Comparison of ENCODE assay signal across 8 cellular contexts in the genomic region with DNA sequence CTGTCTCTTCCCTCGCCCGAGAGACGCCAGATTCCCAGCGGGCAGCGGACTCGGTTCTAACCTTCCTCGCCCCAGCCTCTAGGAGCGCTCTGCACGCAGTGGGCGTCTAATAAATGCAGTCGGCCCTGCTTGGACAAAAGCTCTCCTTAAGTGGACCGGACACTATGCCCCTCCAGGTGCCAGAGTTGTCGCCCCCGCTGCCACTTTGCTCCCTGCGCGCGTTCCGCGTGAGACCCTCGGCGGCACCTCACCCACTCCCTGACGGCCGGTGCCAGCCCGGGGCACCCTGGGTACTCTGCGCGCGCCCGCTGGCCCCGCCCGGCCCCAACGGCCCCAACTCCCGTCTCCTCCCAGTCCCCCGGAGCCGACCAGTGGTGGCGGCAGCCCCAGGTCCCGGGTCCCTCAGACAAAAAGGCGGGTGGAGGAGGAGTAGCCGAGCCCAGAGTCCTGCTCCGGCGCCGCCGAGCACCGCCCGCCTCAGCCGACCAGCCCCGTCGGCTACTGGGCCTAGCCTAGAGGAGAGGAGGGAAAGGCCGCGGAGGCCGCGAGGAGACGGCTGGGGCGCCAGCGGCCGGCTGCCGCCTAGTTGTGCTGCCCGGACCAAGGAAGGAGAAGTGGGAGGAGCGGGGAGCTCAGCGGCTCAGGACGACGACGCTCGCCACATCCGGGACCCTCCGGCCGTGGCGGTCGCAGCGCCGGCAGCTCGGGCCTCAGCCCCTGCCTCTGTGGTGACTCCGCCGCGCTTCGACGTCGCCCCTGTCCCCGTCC.
DNase-seq lines count a peak whose midpoint lies in the region; ATAC-seq and TF ChIP-seq lines count a peak whose summit lies in the region.

No MANE protein-coding gene starts in this region.

- TSS peak; percentile 92 for BruUV-seq in Panc1 (replicated peaks; lab: Mats Ljungman, UMichigan)

- H3K27ac ChIP-seq in HUES64 (ENCODE audit: low read depth, low read length) (peak overlapping the region; percentile 95), Panc1 (ENCODE audit: low read length) (peak overlapping the region; percentile 79)

- peak; percentile 64 for DNase-seq in DMS79 (lab: John Stamatoyannopoulos, UW)
- peak; percentile 35 for DNase-seq in Panc1 (ENCODE audit: low read depth, low spot score)
- peak; percentile 57 for DNase-seq in fibroblast of peridontal ligament (ENCODE audit: extremely low read depth)
- DNase-seq in naive thymus-derived CD8-positive, alpha-beta T cell, result peak; percentile 31 to 69 (median 48)
- DNase-seq in stimulated activated naive CD4-positive, alpha-beta T cell treated with Interleukin-2 at 50 U/mL for 16 hours (lab: John Stamatoyannopoulos, UW), result peak; percentile 62

- no peaks in the 10 kb centered on the region for H3K9me3 Mint-ChIP-seq in activated T-helper 17 cell treated with anti-CD3 and anti-CD28 coated beads, Interleukin-2, amount 50 U/mL, for 72 hours
- peaks cover 0 to 5% (median 0%) of the 10 kb centered on the region in 9 donors for H3K9me3 Mint-ChIP-seq in naive thymus-derived CD8-positive, alpha-beta T cell

- WGBS in HUES64, result under 1% methylated on average over 78 of the region's 78 CpGs

- H3K36me3 Mint-ChIP-seq in activated T-helper 17 cell treated with anti-CD3 and anti-CD28 coated beads, Interleukin-2, amount 50 U/mL, for 72 hours (ENCODE audit: low read depth), result no peaks in the 10 kb centered on the region
- H3K36me3 Mint-ChIP-seq in naive thymus-derived CD8-positive, alpha-beta T cell, result peaks cover 0 to 1% (median 0%) of the 10 kb centered on the region in 3 donors

- ATAC-seq in GM21515 (IDR thresholded peaks at IDR 0.05; ENCODE audit: unreplicated experiment) (peak; percentile 84), Panc1 (peak; percentile 99)
- peak; percentile 94 for ATAC-seq in activated T-helper 17 cell treated with anti-CD3 and anti-CD28 coated beads, Interleukin-2, amount 50 U/mL, for 72 hours (replicated peaks)
- peak; percentile 86 to 88 for ATAC-seq in naive thymus-derived CD8-positive, alpha-beta T cell

- H3K36me3 ChIP-seq in HUES64 (ENCODE audit: insufficient read depth, low read length) (no peaks in the 10 kb centered on the region), Panc1 (ENCODE audit: control insufficient read depth, insufficient read depth, low read length) (no peaks in the 10 kb centered on the region)

- H3K9ac ChIP-seq in HUES64 (ENCODE audit: low read depth, low read length), result peak overlapping the region; percentile 94

- H3K27me3 Mint-ChIP-seq in activated T-helper 17 cell treated with anti-CD3 and anti-CD28 coated beads, Interleukin-2, amount 50 U/mL, for 72 hours, result no peaks in the 10 kb centered on the region
- H3K27me3 Mint-ChIP-seq in naive thymus-derived CD8-positive, alpha-beta T cell, result no peaks in the 10 kb centered on the region

- H3K9me3 ChIP-seq in HUES64 (ENCODE audit: insufficient read depth, low read depth, low read length) (no peaks in the 10 kb centered on the region), Panc1 (ENCODE audit: control insufficient read depth, insufficient read depth, low read depth, low read length) (no peaks in the 10 kb centered on the region)

- H3K27me3 ChIP-seq in HUES64 (ENCODE audit: insufficient read depth, low read length) (no peaks in the 10 kb centered on the region), Panc1 (ENCODE audit: control insufficient read depth, insufficient read depth, low read length) (no peaks in the 10 kb centered on the region)

- TF ChIP-seq CTCF in Panc1 (IDR thresholded peaks at IDR 0.05), result peak; percentile 84

- intact Hi-C loops in Panc1 (cut with micrococcal nuclease; ENCODE audit: unreplicated experiment), result no loop called here

- H3K4me1 ChIP-seq in HUES64 (ENCODE audit: insufficient read depth, low read length) (peaks cover 11% of the 10 kb centered on the region), Panc1 (ENCODE audit: control insufficient read depth, insufficient read depth, low read length) (peaks cover 8% of the 10 kb centered on the region)

- H3K27ac Mint-ChIP-seq in activated T-helper 17 cell treated with anti-CD3 and anti-CD28 coated beads, Interleukin-2, amount 50 U/mL, for 72 hours, result peak overlapping the region; percentile 91
- peak overlapping the region in 9 of 10 donors; percentile 33 to 90 (median 74) for H3K27ac Mint-ChIP-seq in naive thymus-derived CD8-positive, alpha-beta T cell

- peaks cover 5% of the 10 kb centered on the region for H3K4me1 Mint-ChIP-seq in activated T-helper 17 cell treated with anti-CD3 and anti-CD28 coated beads, Interleukin-2, amount 50 U/mL, for 72 hours
- H3K4me1 Mint-ChIP-seq in naive thymus-derived CD8-positive, alpha-beta T cell, result peaks cover 10 to 39% (median 21%) of the 10 kb centered on the region in 4 donors

- CTCF ChIA-PET in Panc1 (lab: Charles Lee), result no interaction called here

- POLR2A ChIA-PET in Panc1 (lab: Charles Lee), result interaction anchor here (0.6 to 0.8 kb wide), 2 partner anchors 123 to 188 kb away, joined by 4 read pairs; partner anchors contain the start of gene GOSR1
- POLR2A ChIA-PET in naive thymus-derived CD8-positive, alpha-beta T cell (lab: Charles Lee), result interaction anchor here (0.5 kb wide), 1 partner anchor 44 kb away, joined by 4 read pairs; no protein-coding TSS in a partner anchor

- H3K4me3 Mint-ChIP-seq in activated T-helper 17 cell treated with anti-CD3 and anti-CD28 coated beads, Interleukin-2, amount 50 U/mL, for 72 hours, result peak overlapping the region; percentile 95
- peak overlapping the region; percentile 79 to 98 (median 88) for H3K4me3 Mint-ChIP-seq in naive thymus-derived CD8-positive, alpha-beta T cell

- H3K4me3 ChIP-seq in HUES64 (ENCODE audit: low read length) (peak overlapping the region; percentile 95), Panc1 (ENCODE audit: low read depth in 2 of 2, low read length in 2 of 2) (peak overlapping the region; percentile 84 to 95)

- in situ Hi-C loops in Panc1 (cut with HindIII; ENCODE audit: low pct_unique_long_range_greater_than_20kb, low sequenced_read_pairs), result no loop called here

Comparison
In these comparisons a context has a peak if more than half of its experiments do, and no peak if none do; other contexts are left out.
1. Peak in every context shown above with its lines: DNase-seq, ATAC-seq, H3K4me3 ChIP-seq and H3K27ac ChIP-seq.